9 cellular contexts compared by ENCODE assay signal in the genomic region with DNA sequence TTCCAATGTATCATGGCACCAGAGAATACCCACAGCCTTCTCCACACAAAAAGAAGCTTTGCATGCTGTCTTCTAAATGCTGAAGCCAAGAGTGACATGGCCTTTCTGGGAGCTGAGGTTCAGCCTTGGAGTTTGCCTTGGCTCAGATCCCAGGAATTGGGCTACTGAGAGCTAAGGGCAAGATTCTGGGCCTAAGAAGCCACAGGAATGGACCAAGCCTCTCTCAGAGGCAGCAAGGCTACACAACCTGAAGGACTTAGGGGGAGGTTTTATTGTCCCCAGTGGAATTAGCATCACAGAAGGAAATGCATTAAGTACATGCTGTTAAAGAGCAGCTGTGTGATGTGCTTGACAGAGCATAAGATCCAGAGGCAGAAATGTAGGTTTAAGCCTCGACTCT.
DNase-seq lines count a peak whose midpoint lies in the region; ATAC-seq and TF ChIP-seq lines count a peak whose summit lies in the region.
"Had no signal": no experiment of that assay in that cellular context is flagged by ENCODE, and none has a peak within 500 bp of the region (broad histone marks: within the 10 kb centered on the region; RNA-seq: fewer than 3 reads in every experiment).

No MANE protein-coding gene starts in this region.

- no peak overlapping the region for H3K9ac ChIP-seq in GM23248

- ATAC-seq in GM19023 (IDR thresholded peaks at IDR 0.05; ENCODE audit: unreplicated experiment), result no peak
- no peak for ATAC-seq in GM18909 (IDR thresholded peaks at IDR 0.05; ENCODE audit: poor library complexity, unreplicated experiment)

- H3K9me3 ChIP-seq in GM23248 (ENCODE audit: low read depth), result no peaks in the 10 kb centered on the region

- H3K27me3 ChIP-seq in GM23248 (replicated peaks; ENCODE audit: insufficient read depth), result no peaks in the 10 kb centered on the region

- no peaks in the 10 kb centered on the region for H3K9me2 ChIP-seq in GM23248 (ENCODE audit: insufficient read depth)

- no peaks in the 10 kb centered on the region for H3F3A ChIP-seq in GM23248 (ENCODE audit: insufficient read depth)

- H3K4me2 ChIP-seq in GM23248 (ENCODE audit: unreplicated experiment), result peak overlapping the region; percentile 10

- no peak overlapping the region for H3K27ac ChIP-seq in GM23248

- no peak overlapping the region for H2AFZ ChIP-seq in GM23248

- DNase-seq in GM23248, result peak; percentile 83
- DNase-seq in NCI-H446 treated with DMSO at 0.1 percent for 48 hours (lab: John Stamatoyannopoulos, UW), result peak; percentile 57
- peak; percentile 87 for DNase-seq in fibroblast of the aortic adventitia (ENCODE audit: low read depth)
- DNase-seq in skeletal muscle cell (ENCODE audit: low read depth), result peak; percentile 98
- no peak for DNase-seq in ecto neural progenitor cell (ENCODE audit: low spot score)
- no peak for DNase-seq in SK-N-DZ (ENCODE audit: low spot score)
- DNase-seq: T-helper 9 cell had no signal

- H3K4me1 ChIP-seq in GM23248 (ENCODE audit: insufficient read depth), result peaks cover 40% of the 10 kb centered on the region

- no peak overlapping the region for H3K4me3 ChIP-seq in GM23248
- no peak overlapping the region for H3K4me3 ChIP-seq in fibroblast of the aortic adventitia (ENCODE audit: low read depth, low read length)
- H3K4me3 ChIP-seq in skeletal muscle cell (ENCODE audit: low read depth, low read length), result no peak overlapping the region

- TF ChIP-seq CTCF in fibroblast of the aortic adventitia (IDR thresholded peaks at IDR 0.05; ENCODE audit: insufficient read depth, low read length), result no peak

- H3K79me2 ChIP-seq in GM23248 (ENCODE audit: insufficient read depth), result no peaks in the 10 kb centered on the region

- no peaks in the 10 kb centered on the region for H3K36me3 ChIP-seq in GM23248 (ENCODE audit: low read depth)

- in situ Hi-C loops in GM23248 (cut with MboI), result no loop called here

- H4K20me1 ChIP-seq in GM23248 (ENCODE audit: insufficient read depth), result no peaks in the 10 kb centered on the region

- 29 to 53% methylated on average over 1 of the region's 1 CpG for WGBS in GM23248 (ENCODE audit: low coverage in 1 of 2, low lambda C conversion rate in 2 of 2, missing lambda C conversion rate in 2 of 2), 2 experiments

Comparison
In these comparisons a context has a peak if more than half of its experiments do, and no peak if none do; other contexts are left out.
1. DNase-seq: peak in GM23248 (single experiment), NCI-H446 treated with DMSO at 0.1 percent for 48 hours (single experiment), fibroblast of the aortic adventitia (single experiment) and skeletal muscle cell (single experiment); none in ecto neural progenitor cell (single experiment) and SK-N-DZ (single experiment).